Comparison of ENCODE assay signal across 1 cellular context in genomic region chr19:42322305-42322704, GRCh38.
TF ChIP-seq lines count a peak whose summit lies in the region.

No MANE protein-coding gene starts in this region.

TF ChIP-seq in A549, 52 proteins besides CTCF, POLR2A, EP300 and RAD21 (continued from another document):
- no peak for TF ChIP-seq ELK1 (IDR thresholded peaks at IDR 0.05; ENCODE audit: low read depth, low read length)
- no peak for TF ChIP-seq HOXB5 (CRISPR knock-in tag; IDR thresholded peaks at IDR 0.05)
- TF ChIP-seq, protein P1, sequence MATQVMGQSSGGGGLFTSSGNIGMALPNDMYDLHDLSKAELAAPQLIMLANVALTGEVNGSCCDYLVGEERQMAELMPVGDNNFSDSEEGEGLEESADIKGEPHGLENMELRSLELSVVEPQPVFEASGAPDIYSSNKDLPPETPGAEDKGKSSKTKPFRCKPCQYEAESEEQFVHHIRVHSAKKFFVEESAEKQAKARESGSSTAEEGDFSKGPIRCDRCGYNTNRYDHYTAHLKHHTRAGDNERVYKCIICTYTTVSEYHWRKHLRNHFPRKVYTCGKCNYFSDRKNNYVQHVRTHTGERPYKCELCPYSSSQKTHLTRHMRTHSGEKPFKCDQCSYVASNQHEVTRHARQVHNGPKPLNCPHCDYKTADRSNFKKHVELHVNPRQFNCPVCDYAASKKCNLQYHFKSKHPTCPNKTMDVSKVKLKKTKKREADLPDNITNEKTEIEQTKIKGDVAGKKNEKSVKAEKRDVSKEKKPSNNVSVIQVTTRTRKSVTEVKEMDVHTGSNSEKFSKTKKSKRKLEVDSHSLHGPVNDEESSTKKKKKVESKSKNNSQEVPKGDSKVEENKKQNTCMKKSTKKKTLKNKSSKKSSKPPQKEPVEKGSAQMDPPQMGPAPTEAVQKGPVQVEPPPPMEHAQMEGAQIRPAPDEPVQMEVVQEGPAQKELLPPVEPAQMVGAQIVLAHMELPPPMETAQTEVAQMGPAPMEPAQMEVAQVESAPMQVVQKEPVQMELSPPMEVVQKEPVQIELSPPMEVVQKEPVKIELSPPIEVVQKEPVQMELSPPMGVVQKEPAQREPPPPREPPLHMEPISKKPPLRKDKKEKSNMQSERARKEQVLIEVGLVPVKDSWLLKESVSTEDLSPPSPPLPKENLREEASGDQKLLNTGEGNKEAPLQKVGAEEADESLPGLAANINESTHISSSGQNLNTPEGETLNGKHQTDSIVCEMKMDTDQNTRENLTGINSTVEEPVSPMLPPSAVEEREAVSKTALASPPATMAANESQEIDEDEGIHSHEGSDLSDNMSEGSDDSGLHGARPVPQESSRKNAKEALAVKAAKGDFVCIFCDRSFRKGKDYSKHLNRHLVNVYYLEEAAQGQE (IDR thresholded peaks at IDR 0.05) = no peak
- TF ChIP-seq CBX8 (IDR thresholded peaks at IDR 0.05) = no peak
